Comparison of ENCODE assay signal across 37 cellular contexts in genomic region chr11:58392741-58393140, GRCh38. TPM values are rescaled to one million over a fixed set of nuclear protein-coding genes. Genes with fewer than 3 reads are reported as not detected.
DNase-seq lines count a peak whose midpoint lies in the region; ATAC-seq, FAIRE-seq and TF ChIP-seq lines count a peak whose summit lies in the region.
"Had no signal": no experiment of that assay in that cellular context is flagged by ENCODE, and none has a peak within 500 bp of the region (broad histone marks: within the 10 kb centered on the region; RNA-seq: fewer than 3 reads in every experiment).

No MANE protein-coding gene starts in this region.

- H2BK120ac ChIP-seq in trophoblast cell (ENCODE audit: insufficient read depth, low read length, poor library complexity): no peak overlapping the region

- H3K23ac ChIP-seq in trophoblast cell (ENCODE audit: low read length): no peak overlapping the region

- no peak overlapping the region for H2BK5ac ChIP-seq in trophoblast cell (ENCODE audit: low read depth, low read length, poor library complexity)

- no peak overlapping the region for H3K4ac ChIP-seq in trophoblast cell (ENCODE audit: low read depth, low read length)

- no peak overlapping the region for H4K91ac ChIP-seq in trophoblast cell (ENCODE audit: low read depth, low read length)

- no peaks in the 10 kb centered on the region for H3K36me3 ChIP-seq in bronchial epithelial cell (ENCODE audit: control insufficient read depth, insufficient read depth, low read length)
- H3K36me3 ChIP-seq in trophoblast cell (ENCODE audit: control insufficient read depth in 1 of 2, insufficient read depth in 2 of 2, low read length in 2 of 2): no peaks in the 10 kb centered on the region
- H3K36me3 ChIP-seq: brain microvascular endothelial cell, left ventricle myocardium inferior, neural progenitor cell, right atrium auricular region, spleen, tibial artery, WERI-Rb-1 had no signal

- peaks cover 3% of the 10 kb centered on the region for H3K79me1 ChIP-seq in trophoblast cell (ENCODE audit: low read length)

- no peak for FAIRE-seq in bronchial epithelial cell (lab: Jason Lieb, UNC)
- FAIRE-seq: GM12891 had no signal

- ATAC-seq in Right ventricle myocardium superior (ENCODE audit: poor library complexity): no peak
- ATAC-seq: activated CD8-positive, alpha-beta T cell treated with anti-CD3 and anti-CD28 coated beads, Interleukin-2, amount 10 ng/mL, durations not matched to agents 7 days and 5 days; stimulated activated naive CD8-positive, alpha-beta T cell treated with anti-CD3 and anti-CD28 coated beads, Interleukin-15, amount 100 ng/mL, for 72 hours had no signal

- no CpG with 5 or more reads among the region's 1 CpG for WGBS in trophoblast cell (ENCODE audit: extremely low coverage, insufficient coverage, insufficient read length)

- H4K8ac ChIP-seq in trophoblast cell (ENCODE audit: low read depth, low read length): no peak overlapping the region

- no peak overlapping the region for H3K9ac ChIP-seq in trophoblast cell (ENCODE audit: low read length)
- H3K9ac ChIP-seq: neural progenitor cell had no signal

- H3K18ac ChIP-seq in trophoblast cell (ENCODE audit: low read length): no peak overlapping the region

- H2BK12ac ChIP-seq in trophoblast cell (ENCODE audit: low read length): no peak overlapping the region

- H2AFZ ChIP-seq in trophoblast cell (ENCODE audit: insufficient read depth, low read length, poor library complexity): no peak overlapping the region
- H2AFZ ChIP-seq: neural progenitor cell had no signal

- no peak overlapping the region for H4K12ac ChIP-seq in trophoblast cell (ENCODE audit: low read depth, low read length)

- H3K4me3 ChIP-seq in LNCaP clone FGC (ENCODE audit: low read depth, low read length) (no peak overlapping the region), bronchial epithelial cell (ENCODE audit: low read depth, low read length) (no peak overlapping the region), trophoblast cell (ENCODE audit: low read depth, low read length) (no peak overlapping the region)
- H3K4me3 ChIP-seq: left ventricle myocardium inferior, neural progenitor cell, right atrium auricular region, spleen, tibial artery had no signal

- H3K9me3 ChIP-seq in trophoblast cell (ENCODE audit: insufficient read depth, low read depth, low read length): peaks cover 3% of the 10 kb centered on the region
- H3K9me3 ChIP-seq: tibial artery had no signal

- H3K14ac ChIP-seq in trophoblast cell (ENCODE audit: low read length): no peak overlapping the region

- no peak overlapping the region for H3K4me2 ChIP-seq in trophoblast cell (ENCODE audit: low read length)
- H3K4me2 ChIP-seq: neural progenitor cell had no signal

- TF ChIP-seq CTCF in LNCaP clone FGC (IDR thresholded peaks at IDR 0.05; ENCODE audit: control insufficient read depth, extremely low read depth, insufficient read depth): no peak
- TF ChIP-seq CTCF in bronchial epithelial cell (IDR thresholded peaks at IDR 0.05; ENCODE audit: insufficient read depth, low read length, severe bottlenecking): no peak

- no peak overlapping the region for H3K27ac ChIP-seq in trophoblast cell (ENCODE audit: low read depth, low read length)
- H3K27ac ChIP-seq: HL-60, left ventricle myocardium inferior, neural progenitor cell, right atrium auricular region, spleen, tibial artery, WERI-Rb-1 had no signal

- no peaks in the 10 kb centered on the region for H3K79me2 ChIP-seq in trophoblast cell (ENCODE audit: control insufficient read depth, insufficient read depth, low read length, poor library complexity)

- DNase-seq in ELR (ENCODE audit: low read depth) (peak; percentile 32), LNCaP clone FGC (ENCODE audit: low read depth) (peak; percentile 74), bronchial epithelial cell (ENCODE audit: low read depth) (peak; percentile 91), trophoblast cell (peak; percentile 7 to 68), Right ventricle myocardium superior (no peak), NCI-H128 (lab: John Stamatoyannopoulos, UW; ENCODE audit: unreplicated experiment) (no peak)
- no peak for DNase-seq in stimulated activated CD4-positive, alpha-beta T cell treated with anti-CD3 and anti-CD28 coated beads, Interleukin-4, amount 100 ng/mL, for 4 hours
- DNase-seq: activated CD4-positive, alpha-beta T cell treated with anti-CD3 and anti-CD28 coated beads for 4 hours; activated CD8-positive, alpha-beta T cell treated with anti-CD3 and anti-CD28 coated beads, Interleukin-2, amount 10 ng/mL, durations not matched to agents 7 days and 5 days; amniotic stem cell; brain microvascular endothelial cell; CD8-positive, alpha-beta memory T cell; DMS 273 treated with DMSO at 0.1 percent for 48 hours; glutamatergic neuron; left ventricle myocardium inferior; mesendoderm; NCI-H1048; NCI-H187; NCI-H2171 treated with DMSO at 0.1 percent for 48 hours; NCI-H510A; OCI-M1; posterior cingulate gyrus; SHP77; spleen; stimulated activated CD4-positive, alpha-beta T cell treated with anti-CD3 and anti-CD28 coated beads, Interleukin-2, amount 100 ng/mL, for 24 hours; stimulated activated naive CD8-positive, alpha-beta T cell treated with anti-CD3 and anti-CD28 coated beads, Interleukin-15, amount 100 ng/mL, for 72 hours; T-helper 9 cell; tibial artery; WERI-Rb-1 had no signal

- peaks cover 2 to 3% of the 10 kb centered on the region in 2 experiments for H3K4me1 ChIP-seq in trophoblast cell (ENCODE audit: control insufficient read depth in 1 of 2, insufficient read depth in 2 of 2, low read length in 2 of 2)
- H3K4me1 ChIP-seq: left ventricle myocardium inferior, neural progenitor cell, right atrium auricular region, spleen, tibial artery had no signal

- intact Hi-C loops in Right ventricle myocardium superior (cut with DNase I): no loop called here

- H2AK5ac ChIP-seq in trophoblast cell (ENCODE audit: low read length): no peak overlapping the region

- H3K27me3 ChIP-seq in bronchial epithelial cell (ENCODE audit: control insufficient read depth, insufficient read depth, low read length): no peaks in the 10 kb centered on the region
- H3K27me3 ChIP-seq in trophoblast cell (ENCODE audit: insufficient read depth, low read length): no peaks in the 10 kb centered on the region
- H3K27me3 ChIP-seq: brain microvascular endothelial cell, neural progenitor cell, right atrium auricular region, tibial artery had no signal

RNA-seq across cellular contexts. Expression of gene OR5B3, which starts 13.9 kb away (rescaled TPM):
- total RNA-seq in bronchial epithelial cell (not detected in 2 replicates), Right ventricle myocardium superior (not detected)
- not detected in 2 replicates for polyA plus RNA-seq in trophoblast cell (2013)
- total RNA-seq: activated CD8-positive, alpha-beta T cell treated with anti-CD3 and anti-CD28 coated beads, Interleukin-2, amount 10 ng/mL, durations not matched to agents 7 days and 5 days; CD8-positive, alpha-beta memory T cell; H4; left ventricle myocardium inferior; LHCN-M2; right atrium auricular region; spleen had no signal
- polyA plus RNA-seq: AG04450; BJ; CD8-positive, alpha-beta memory T cell; spleen had no signal

RNA-seq across cellular contexts. Expression of gene OR5B17, which starts 33.9 kb away (rescaled TPM):
- total RNA-seq in bronchial epithelial cell (not detected in 2 replicates), Right ventricle myocardium superior (not detected)
- polyA plus RNA-seq in trophoblast cell (2013): not detected in 2 replicates
- total RNA-seq: activated CD8-positive, alpha-beta T cell treated with anti-CD3 and anti-CD28 coated beads, Interleukin-2, amount 10 ng/mL, durations not matched to agents 7 days and 5 days; CD8-positive, alpha-beta memory T cell; H4; left ventricle myocardium inferior; LHCN-M2; right atrium auricular region; spleen had no signal
- polyA plus RNA-seq: AG04450; BJ; CD8-positive, alpha-beta memory T cell; spleen had no signal

RNA-seq across cellular contexts. Expression of gene OR5B2, which starts 35.2 kb away (rescaled TPM):
- total RNA-seq in bronchial epithelial cell: not detected in 2 replicates
- not detected in 2 replicates for polyA plus RNA-seq in trophoblast cell (2013)
- total RNA-seq in Right ventricle myocardium superior: not detected
- total RNA-seq: activated CD8-positive, alpha-beta T cell treated with anti-CD3 and anti-CD28 coated beads, Interleukin-2, amount 10 ng/mL, durations not matched to agents 7 days and 5 days; CD8-positive, alpha-beta memory T cell; H4; left ventricle myocardium inferior; LHCN-M2; right atrium auricular region; spleen had no signal
- polyA plus RNA-seq: BJ; CD8-positive, alpha-beta memory T cell had no signal

RNA-seq across cellular contexts. Expression of gene OR5B12, which starts 49.3 kb away (rescaled TPM):
- total RNA-seq in bronchial epithelial cell: not detected in 2 replicates
- not detected in 2 replicates for polyA plus RNA-seq in trophoblast cell (2013)
- total RNA-seq in Right ventricle myocardium superior: not detected
- total RNA-seq: activated CD8-positive, alpha-beta T cell treated with anti-CD3 and anti-CD28 coated beads, Interleukin-2, amount 10 ng/mL, durations not matched to agents 7 days and 5 days; H4; left ventricle myocardium inferior; LHCN-M2; right atrium auricular region; spleen had no signal
- polyA plus RNA-seq: AG04450; BJ; CD8-positive, alpha-beta memory T cell had no signal

Comparison
In these comparisons a context has a peak if more than half of its experiments do, and no peak if none do; other contexts are left out.
1. DNase-seq: peak in ELR (single experiment), LNCaP clone FGC (single experiment), bronchial epithelial cell (single experiment) and trophoblast cell (2 of 2); none in Right ventricle myocardium superior (single experiment), stimulated activated CD4-positive, alpha-beta T cell treated with anti-CD3 and anti-CD28 coated beads, Interleukin-4, amount 100 ng/mL, for 4 hours (0 of 2) and NCI-H128 (single experiment).